Comparison of ENCODE assay signal across 30 cellular contexts in the genomic region with DNA sequence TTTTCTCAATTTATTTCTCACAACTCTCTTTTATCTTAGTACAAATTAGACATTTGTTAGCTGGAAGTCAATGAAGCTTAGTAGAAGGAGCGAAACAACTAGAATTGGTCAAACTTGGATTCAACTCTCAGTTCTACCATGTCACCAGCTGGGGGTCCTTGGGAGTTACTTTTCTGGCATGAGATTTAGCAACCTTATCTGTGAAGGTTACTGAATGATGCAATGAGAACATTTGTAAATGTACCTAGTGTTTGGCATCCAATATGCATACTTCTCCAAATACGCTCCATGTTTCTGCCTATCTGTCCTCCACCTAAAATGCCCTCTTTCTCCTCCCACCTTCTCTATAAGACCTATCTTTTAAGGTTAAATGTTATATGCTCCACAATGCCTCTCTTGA.
"Had no signal": no experiment of that assay in that cellular context is flagged by ENCODE, and none has a peak within 500 bp of the region (broad histone marks: within the 10 kb centered on the region; RNA-seq: fewer than 3 reads in every experiment).

No MANE protein-coding gene starts in this region.

- H3K27me3 ChIP-seq: neutrophil, upper lobe of left lung, vagina had no signal

- H3K27ac ChIP-seq: neutrophil, skin epidermis, upper lobe of left lung, vagina, WERI-Rb-1 had no signal

- ATAC-seq: effector memory CD8-positive, alpha-beta T cell; esophagus mucosa; left cardiac atrium; left ventricle myocardium superior; sciatic nerve; stimulated activated effector memory CD8-positive, alpha-beta T cell treated with anti-CD3 and anti-CD28 coated beads, Interleukin-12 subunit alpha, Interleukin-12 subunit beta, amount 100 ng/mL, for 72 hours had no signal

- H3K4me3 ChIP-seq: skin epidermis, upper lobe of left lung, vagina had no signal

- H3K9me3 ChIP-seq: neutrophil, upper lobe of left lung, vagina had no signal

- H3K36me3 ChIP-seq: neutrophil, upper lobe of left lung, vagina had no signal

- DNase-seq: activated CD4-positive, alpha-beta memory T cell treated with anti-CD3 and anti-CD28 coated beads for 36 hours; activated CD4-positive, alpha-beta T cell treated with anti-CD3 and anti-CD28 coated beads, Interleukin-2, amount 10 ng/mL, durations not matched to agents 24 days and 14 days; activated CD4-positive, CD25-positive, alpha-beta regulatory T cell treated with anti-CD3 and anti-CD28 coated beads, Interleukin-2, amount 50 U/mL, for 72 hours; activated CD8-positive, alpha-beta memory T cell treated with anti-CD3 and anti-CD28 coated beads, Interleukin-2, amount 50 U/mL, for 4 hours; activated effector memory CD4-positive, alpha-beta T cell treated with anti-CD3 and anti-CD28 coated beads, Interleukin-2, amount 50 U/mL, for 16 hours; activated naive CD4-positive, alpha-beta T cell treated with anti-CD3 and anti-CD28 coated beads for 36 hours; activated naive CD8-positive, alpha-beta T cell treated with anti-CD3 and anti-CD28 coated beads for 36 hours; activated T-cell treated with anti-CD3 and anti-CD28 coated beads, Interleukin-2, amount 50 U/mL, for 1 hour; caudate nucleus; cortex of kidney; effector memory CD8-positive, alpha-beta T cell; foreskin fibroblast; head of caudate nucleus; hippocampal formation; left cardiac atrium; left ventricle myocardium superior; mammary epithelial cell; naive B cell; nephron progenitor cell; stimulated activated CD4-positive, alpha-beta T cell treated with anti-CD3 and anti-CD28 coated beads, Interleukin-12 subunit alpha, Interleukin-12 subunit beta, amount 100 ng/mL, for 4 hours; stimulated activated CD4-positive, alpha-beta T cell treated with anti-CD3 and anti-CD28 coated beads, Interleukin-4, amount 100 ng/mL, for 24 hours; T-helper 9 cell; upper lobe of left lung; WERI-Rb-1 had no signal
